In the genomic region with DNA sequence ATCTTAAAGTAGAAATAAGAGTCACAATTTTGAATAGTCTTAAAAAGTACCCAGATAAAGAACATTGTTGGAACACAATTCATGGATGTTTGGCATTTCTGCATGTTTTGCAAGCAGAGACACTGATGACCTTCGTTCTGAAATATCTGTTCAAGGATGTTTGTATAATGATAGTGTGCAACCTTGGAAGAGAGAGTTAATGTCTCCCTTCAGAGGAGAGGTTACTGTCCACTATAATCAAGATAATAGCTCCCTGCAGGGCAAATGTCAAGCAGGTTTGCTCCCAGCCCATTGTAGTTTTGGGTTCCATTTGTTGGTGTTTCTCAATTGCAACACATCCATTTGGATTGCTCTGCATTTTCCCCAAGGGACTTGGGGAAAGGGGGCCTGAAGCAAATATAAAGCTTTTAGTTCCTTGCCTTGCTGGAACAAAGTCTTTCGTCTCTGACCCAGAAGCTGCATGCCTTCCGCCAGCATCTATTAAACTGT, we compare ENCODE assay signal across 1 cellular context.
TF ChIP-seq lines count a peak whose summit lies in the region.

No MANE protein-coding gene starts in this region.

TF ChIP-seq in HepG2, 621 proteins besides CTCF, POLR2A, EP300 and RAD21 (continues in another document):
- no peak for TF ChIP-seq ZNF280B (CRISPR knock-in tag; IDR thresholded peaks at IDR 0.05; ENCODE audit: borderline replicate concordance)
- TF ChIP-seq BCL6 (CRISPR knock-in tag; IDR thresholded peaks at IDR 0.05): peak; percentile 56
- TF ChIP-seq, protein P1, sequence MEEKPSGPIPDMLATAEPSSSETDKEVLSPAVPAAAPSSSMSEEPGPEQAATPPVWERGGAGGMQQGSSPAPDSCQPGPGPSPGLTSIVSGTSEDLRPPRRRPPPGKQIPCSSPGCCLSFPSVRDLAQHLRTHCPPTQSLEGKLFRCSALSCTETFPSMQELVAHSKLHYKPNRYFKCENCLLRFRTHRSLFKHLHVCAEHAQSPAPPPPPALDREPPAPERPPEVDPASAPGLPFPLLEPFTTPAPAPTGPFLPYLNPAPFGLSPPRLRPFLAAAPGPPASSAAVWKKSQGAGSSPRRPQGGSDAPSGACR (CRISPR knock-in tag; IDR thresholded peaks at IDR 0.05): no peak
- 0 out of 2 replicates have a peak, but pooled peaks have one; percentile 42 for TF ChIP-seq ZNF609 (CRISPR knock-in tag; IDR thresholded peaks at IDR 0.05; ENCODE audit: borderline replicate concordance)
- TF ChIP-seq ZNF432 (CRISPR knock-in tag; IDR thresholded peaks at IDR 0.05; ENCODE audit: borderline replicate concordance): no peak
- TF ChIP-seq ATF7 (IDR thresholded peaks at IDR 0.05): no peak
- TF ChIP-seq ATF7 (CRISPR knock-in tag; IDR thresholded peaks at IDR 0.05): no peak
- no peak for TF ChIP-seq ZBTB10 (CRISPR knock-in tag; IDR thresholded peaks at IDR 0.05; ENCODE audit: borderline replicate concordance)
- no peak for TF ChIP-seq CREB3 (CRISPR knock-in tag; IDR thresholded peaks at IDR 0.05)
- peak; percentile 48; the same call in 1 of the 2 replicates for TF ChIP-seq HDAC2 (CRISPR knock-in tag; IDR thresholded peaks at IDR 0.05)
- peak; percentile 58; the same call in 1 of the 2 replicates for TF ChIP-seq FOXJ3 (CRISPR knock-in tag; IDR thresholded peaks at IDR 0.05; ENCODE audit: borderline replicate concordance)
- no peak for TF ChIP-seq ZNF234 (CRISPR knock-in tag; conservative IDR thresholded peaks at IDR 0.05)
- no peak for TF ChIP-seq HIVEP1 (CRISPR knock-in tag; IDR thresholded peaks at IDR 0.05)
- no peak for TF ChIP-seq ZNF431 (CRISPR knock-in tag; IDR thresholded peaks at IDR 0.05; ENCODE audit: borderline replicate concordance, low read depth)
- no peak for TF ChIP-seq RELA (CRISPR knock-in tag; IDR thresholded peaks at IDR 0.05)
- TF ChIP-seq HMG20A (CRISPR knock-in tag; IDR thresholded peaks at IDR 0.05; ENCODE audit: borderline replicate concordance): peak; percentile 73; the same call in 1 of the 2 replicates
- peak; percentile 69 for TF ChIP-seq NR2F6 (IDR thresholded peaks at IDR 0.05)
- peak; percentile 44; the same call in 1 of the 2 replicates for TF ChIP-seq NR2F6 (CRISPR knock-in tag; IDR thresholded peaks at IDR 0.05)
- TF ChIP-seq AGO2 (optimal IDR thresholded peaks at IDR 0.05; ENCODE audit: low read depth, low read length): no peak
- TF ChIP-seq ZNF33B (CRISPR knock-in tag; IDR thresholded peaks at IDR 0.05): no peak
- no peak for TF ChIP-seq CENPBD1 (CRISPR knock-in tag; IDR thresholded peaks at IDR 0.05; ENCODE audit: borderline replicate concordance, low read depth)
- TF ChIP-seq NCOA2 (CRISPR knock-in tag; IDR thresholded peaks at IDR 0.05): peak; percentile 86
- 0 out of 2 replicates have a peak, but pooled peaks have one; percentile 21 for TF ChIP-seq MIXL1 (CRISPR knock-in tag; IDR thresholded peaks at IDR 0.05)
- TF ChIP-seq, protein P2, sequence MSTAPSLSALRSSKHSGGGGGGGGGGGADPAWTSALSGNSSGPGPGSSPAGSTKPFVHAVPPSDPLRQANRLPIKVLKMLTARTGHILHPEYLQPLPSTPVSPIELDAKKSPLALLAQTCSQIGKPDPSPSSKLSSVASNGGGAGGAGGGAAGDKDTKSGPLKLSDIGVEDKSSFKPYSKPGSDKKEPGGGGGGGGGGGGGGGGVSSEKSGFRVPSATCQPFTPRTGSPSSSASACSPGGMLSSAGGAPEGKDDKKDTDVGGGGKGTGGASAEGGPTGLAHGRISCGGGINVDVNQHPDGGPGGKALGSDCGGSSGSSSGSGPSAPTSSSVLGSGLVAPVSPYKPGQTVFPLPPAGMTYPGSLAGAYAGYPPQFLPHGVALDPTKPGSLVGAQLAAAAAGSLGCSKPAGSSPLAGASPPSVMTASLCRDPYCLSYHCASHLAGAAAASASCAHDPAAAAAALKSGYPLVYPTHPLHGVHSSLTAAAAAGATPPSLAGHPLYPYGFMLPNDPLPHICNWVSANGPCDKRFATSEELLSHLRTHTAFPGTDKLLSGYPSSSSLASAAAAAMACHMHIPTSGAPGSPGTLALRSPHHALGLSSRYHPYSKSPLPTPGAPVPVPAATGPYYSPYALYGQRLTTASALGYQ (CRISPR knock-in tag; IDR thresholded peaks at IDR 0.05): 0 out of 2 replicates have a peak, but pooled peaks have one; percentile 55
- TF ChIP-seq ZNF484 (CRISPR knock-in tag; IDR thresholded peaks at IDR 0.05; ENCODE audit: borderline replicate concordance, low read depth): no peak
- no peak for TF ChIP-seq ZNF296 (CRISPR knock-in tag; conservative IDR thresholded peaks at IDR 0.05)
- peak; percentile 59 for TF ChIP-seq HNF4A (CRISPR knock-in tag; IDR thresholded peaks at IDR 0.05)
- TF ChIP-seq SIX4 (CRISPR knock-in tag; IDR thresholded peaks at IDR 0.05): no peak
- no peak for TF ChIP-seq TEF (CRISPR knock-in tag; IDR thresholded peaks at IDR 0.05)
- peak; percentile 56; the same call in 1 of the 2 replicates for TF ChIP-seq EHMT2 (IDR thresholded peaks at IDR 0.05; ENCODE audit: borderline replicate concordance, low read depth, low read length)
- TF ChIP-seq, protein P3, sequence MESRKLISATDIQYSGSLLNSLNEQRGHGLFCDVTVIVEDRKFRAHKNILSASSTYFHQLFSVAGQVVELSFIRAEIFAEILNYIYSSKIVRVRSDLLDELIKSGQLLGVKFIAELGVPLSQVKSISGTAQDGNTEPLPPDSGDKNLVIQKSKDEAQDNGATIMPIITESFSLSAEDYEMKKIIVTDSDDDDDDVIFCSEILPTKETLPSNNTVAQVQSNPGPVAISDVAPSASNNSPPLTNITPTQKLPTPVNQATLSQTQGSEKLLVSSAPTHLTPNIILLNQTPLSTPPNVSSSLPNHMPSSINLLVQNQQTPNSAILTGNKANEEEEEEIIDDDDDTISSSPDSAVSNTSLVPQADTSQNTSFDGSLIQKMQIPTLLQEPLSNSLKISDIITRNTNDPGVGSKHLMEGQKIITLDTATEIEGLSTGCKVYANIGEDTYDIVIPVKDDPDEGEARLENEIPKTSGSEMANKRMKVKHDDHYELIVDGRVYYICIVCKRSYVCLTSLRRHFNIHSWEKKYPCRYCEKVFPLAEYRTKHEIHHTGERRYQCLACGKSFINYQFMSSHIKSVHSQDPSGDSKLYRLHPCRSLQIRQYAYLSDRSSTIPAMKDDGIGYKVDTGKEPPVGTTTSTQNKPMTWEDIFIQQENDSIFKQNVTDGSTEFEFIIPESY (CRISPR knock-in tag; IDR thresholded peaks at IDR 0.05): no peak
- TF ChIP-seq ZNF547 (CRISPR knock-in tag; IDR thresholded peaks at IDR 0.05): no peak
- TF ChIP-seq ZFP82 (CRISPR knock-in tag; IDR thresholded peaks at IDR 0.05; ENCODE audit: borderline replicate concordance): no peak
- 0 out of 2 replicates have a peak, but pooled peaks have one; percentile 13 for TF ChIP-seq SP5 (CRISPR knock-in tag; IDR thresholded peaks at IDR 0.05; ENCODE audit: borderline replicate concordance, low read depth)
- TF ChIP-seq SALL1 (CRISPR knock-in tag; IDR thresholded peaks at IDR 0.05): peak; percentile 28; the same call in 1 of the 2 replicates
- no peak for TF ChIP-seq TCF7L2 (IDR thresholded peaks at IDR 0.05; ENCODE audit: low read depth, low read length)
- TF ChIP-seq ZNF841 (CRISPR knock-in tag; IDR thresholded peaks at IDR 0.05; ENCODE audit: borderline replicate concordance): no peak
- TF ChIP-seq, protein P4, sequence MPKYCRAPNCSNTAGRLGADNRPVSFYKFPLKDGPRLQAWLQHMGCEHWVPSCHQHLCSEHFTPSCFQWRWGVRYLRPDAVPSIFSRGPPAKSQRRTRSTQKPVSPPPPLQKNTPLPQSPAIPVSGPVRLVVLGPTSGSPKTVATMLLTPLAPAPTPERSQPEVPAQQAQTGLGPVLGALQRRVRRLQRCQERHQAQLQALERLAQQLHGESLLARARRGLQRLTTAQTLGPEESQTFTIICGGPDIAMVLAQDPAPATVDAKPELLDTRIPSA (CRISPR knock-in tag; IDR thresholded peaks at IDR 0.05; ENCODE audit: borderline replicate concordance): no peak
- peak; percentile 42; the same call in 1 of the 2 replicates for TF ChIP-seq CREM (IDR thresholded peaks at IDR 0.05)
- no peak for TF ChIP-seq CREM (CRISPR knock-in tag; IDR thresholded peaks at IDR 0.05)
- no peak for TF ChIP-seq ZNF678 (CRISPR knock-in tag; IDR thresholded peaks at IDR 0.05)
- TF ChIP-seq SIN3B (IDR thresholded peaks at IDR 0.05; ENCODE audit: low read length): no peak
- TF ChIP-seq TEAD3 (CRISPR knock-in tag; optimal IDR thresholded peaks at IDR 0.05; ENCODE audit: borderline replicate concordance): peak; percentile 50
- TF ChIP-seq PRMT3 (CRISPR knock-in tag; IDR thresholded peaks at IDR 0.05; ENCODE audit: borderline replicate concordance, low read depth): no peak
- TF ChIP-seq RFXAP (CRISPR knock-in tag; IDR thresholded peaks at IDR 0.05; ENCODE audit: borderline replicate concordance): no peak
- TF ChIP-seq RAD51 (IDR thresholded peaks at IDR 0.05; ENCODE audit: borderline replicate concordance): no peak
